ENCODE assay signal across 8 cellular contexts in genomic region chrX:149937881-149938426, GRCh38. TPM values are rescaled to one million over a fixed set of nuclear protein-coding genes. Genes with fewer than 3 reads are reported as not detected.
A peak's percentile ranks its signal among the peaks of the same experiment; 100 is the strongest.
DNase-seq lines count a peak whose midpoint lies in the region; ATAC-seq and TF ChIP-seq lines count a peak whose summit lies in the region.

No MANE protein-coding gene starts in this region.

- no peak for TF ChIP-seq CTCF in RWPE1 (conservative IDR thresholded peaks at IDR 0.05; ENCODE audit: low read depth)
- no peak for TF ChIP-seq CTCF in chondrocyte (IDR thresholded peaks at IDR 0.05)

- peak; percentile 13 for DNase-seq in stimulated activated CD4-positive, alpha-beta T cell treated with anti-CD3 and anti-CD28 coated beads, Interleukin-1b, Interleukin-23, amount 100 ng/mL, for 48 hours
- no peak for DNase-seq in stimulated activated CD4-positive, alpha-beta T cell treated with anti-CD3 and anti-CD28 coated beads, Interleukin-2, amount 100 ng/mL, for 48 hours
- DNase-seq in RWPE1 (ENCODE audit: low spot score) (no peak), chondrocyte (ENCODE audit: low spot score) (peak; percentile 95), memory B cell (ENCODE audit: low spot score in 2 of 2) (no peak), ureter (ENCODE audit: low spot score) (peak; percentile 46), HPDE6-E6E7 (ENCODE audit: extremely low spot score) (no peak)

- peaks cover 9% of the 10 kb centered on the region for H3K4me1 Mint-ChIP-seq in chondrocyte (ENCODE audit: low read depth)
- H3K4me1 Mint-ChIP-seq in memory B cell, result peaks cover 14% of the 10 kb centered on the region

- POLR2A ChIA-PET in RWPE1 (lab: Yijun Ruan, JAX; ENCODE audit: low non-redundant PET), result no interaction called here

- no peaks in the 10 kb centered on the region for H3K9me3 Mint-ChIP-seq in chondrocyte (ENCODE audit: low read depth)
- no peaks in the 10 kb centered on the region for H3K9me3 Mint-ChIP-seq in memory B cell

- H3K4me3 Mint-ChIP-seq in chondrocyte (ENCODE audit: unreplicated experiment), result peak overlapping the region; percentile 72
- H3K4me3 Mint-ChIP-seq in memory B cell, result peak overlapping the region; percentile 100

- H3K27ac ChIP-seq in RWPE1, result peak overlapping the region; percentile 94

- CTCF ChIA-PET in RWPE1 (lab: Yijun Ruan, JAX), result interaction anchor here (0.6 kb wide), 1 partner anchor 450 kb away, joined by 3 read pairs; no protein-coding TSS in a partner anchor

- H3K27ac Mint-ChIP-seq in chondrocyte (ENCODE audit: unreplicated experiment), result peak overlapping the region; percentile 99
- peak overlapping the region; percentile 99 for H3K27ac Mint-ChIP-seq in memory B cell

- ATAC-seq in memory B cell (ENCODE audit: low read depth) (no peak), HG03135 (IDR thresholded peaks at IDR 0.05; ENCODE audit: unreplicated experiment) (no peak)

- H3K36me3 Mint-ChIP-seq in chondrocyte (ENCODE audit: low read depth), result no peaks in the 10 kb centered on the region
- H3K36me3 Mint-ChIP-seq in memory B cell, result peaks cover 3% of the 10 kb centered on the region

- H3K27me3 Mint-ChIP-seq in chondrocyte (ENCODE audit: low read depth) (no peaks in the 10 kb centered on the region), memory B cell (no peaks in the 10 kb centered on the region)

RNA-seq across cellular contexts. Expression of gene EOLA2, which starts 0.3 kb away (rescaled TPM):
- total RNA-seq in chondrocyte (38.9 to 46.6 TPM (median 39.2 TPM) in 3 replicates), ureter (53.3 TPM)

RNA-seq across cellular contexts. Expression of gene HSFX4, which starts 8.6 kb away (rescaled TPM):
- total RNA-seq in chondrocyte (not detected in 3 replicates), ureter (not detected)

RNA-seq across cellular contexts. Expression of gene MAGEA8, which starts 57.0 kb away (rescaled TPM):
- total RNA-seq in chondrocyte (not detected in 3 replicates), ureter (not detected)

Comparison
In these comparisons a context has a peak if more than half of its experiments do, and no peak if none do; other contexts are left out.
1. DNase-seq: peak in stimulated activated CD4-positive, alpha-beta T cell treated with anti-CD3 and anti-CD28 coated beads, Interleukin-1b, Interleukin-23, amount 100 ng/mL, for 48 hours (single experiment), chondrocyte (single experiment) and ureter (single experiment); none in stimulated activated CD4-positive, alpha-beta T cell treated with anti-CD3 and anti-CD28 coated beads, Interleukin-2, amount 100 ng/mL, for 48 hours (0 of 2), RWPE1 (single experiment), memory B cell (0 of 2) and HPDE6-E6E7 (single experiment).